ENCODE assay signal across 8 cellular contexts in genomic region chr17:59893617-59894100, GRCh38. TPM values are rescaled to one million over a fixed set of nuclear protein-coding genes. Genes with fewer than 3 reads are reported as not detected.
DNase-seq lines count a peak whose midpoint lies in the region; ATAC-seq and TF ChIP-seq lines count a peak whose summit lies in the region.

No MANE protein-coding gene starts in this region.

- no peaks in the 10 kb centered on the region for H3K27me3 Mint-ChIP-seq in activated naive CD8-positive, alpha-beta T cell treated with anti-CD3 and anti-CD28 coated beads for 36 hours

- POLR2A ChIA-PET in A673 (lab: Charles Lee; ENCODE audit: low non-redundant PET) = interaction anchor here (0.6 kb wide), 1 partner anchor 274 kb away, joined by 3 read pairs; the partner anchor contains the start of gene CLTC

- no peaks in the 10 kb centered on the region for H3K27me3 ChIP-seq in A673 (replicated peaks; ENCODE audit: insufficient read depth, low read depth, low read length, poor library complexity)
- H3K27me3 ChIP-seq in hepatocyte = no peaks in the 10 kb centered on the region

- H3K4me1 Mint-ChIP-seq in activated naive CD8-positive, alpha-beta T cell treated with anti-CD3 and anti-CD28 coated beads for 36 hours = peaks cover 41% of the 10 kb centered on the region

- no peaks in the 10 kb centered on the region for H3K9me3 Mint-ChIP-seq in activated naive CD8-positive, alpha-beta T cell treated with anti-CD3 and anti-CD28 coated beads for 36 hours

- 4% methylated on average over 15 of the region's 16 CpGs for WGBS in hepatocyte (ENCODE audit: low lambda C conversion rate, missing lambda C conversion rate)

- peak overlapping the region; percentile 95 for H3K4me2 ChIP-seq in hepatocyte

- peaks cover 14% of the 10 kb centered on the region for H3K36me3 Mint-ChIP-seq in activated naive CD8-positive, alpha-beta T cell treated with anti-CD3 and anti-CD28 coated beads for 36 hours

- TF ChIP-seq CTCF in A673 (conservative IDR thresholded peaks at IDR 0.05; ENCODE audit: low read depth, low read length) = no peak
- no peak for TF ChIP-seq CTCF in hepatocyte (IDR thresholded peaks at IDR 0.05; ENCODE audit: poor library complexity)

- no TSS peak for BruUV-seq in A673 (replicated peaks; lab: Mats Ljungman, UMichigan)

- peak overlapping the region; percentile 82 for H3K4me3 ChIP-seq in A673 (ENCODE audit: low read depth, low read length, poor library complexity, severe bottlenecking)
- H3K4me3 ChIP-seq in hepatocyte = peak overlapping the region; percentile 21
- peak overlapping the region; percentile 97 for H3K4me3 ChIP-seq in skeletal muscle cell (ENCODE audit: low read depth, low read length)

- H3K4me3 Mint-ChIP-seq in activated naive CD8-positive, alpha-beta T cell treated with anti-CD3 and anti-CD28 coated beads for 36 hours = peak overlapping the region; percentile 100

- DNase-seq in A673 (ENCODE audit: low spot score) (peak; percentile 52), LHCN-M2 (ENCODE audit: low read depth) (peak; percentile 59), hepatocyte (ENCODE audit: low spot score) (peak; percentile 57), skeletal muscle cell (ENCODE audit: low read depth) (peak; percentile 5)
- DNase-seq in activated naive CD8-positive, alpha-beta T cell treated with anti-CD3 and anti-CD28 coated beads for 36 hours = no peak

- intact Hi-C loops in A673 (cut with micrococcal nuclease; ENCODE audit: unreplicated experiment) = no loop called here

- no peaks in the 10 kb centered on the region for H3K9me2 ChIP-seq in hepatocyte (replicated peaks; ENCODE audit: insufficient read depth)

- H3K9me3 ChIP-seq in A673 (ENCODE audit: low read depth, low read length, poor library complexity, severe bottlenecking) (no peaks in the 10 kb centered on the region), ES-I3 (ENCODE audit: control insufficient read depth, insufficient read depth, low read length) (no peaks in the 10 kb centered on the region), hepatocyte (ENCODE audit: low read depth) (no peaks in the 10 kb centered on the region)

- H3K36me3 ChIP-seq in A673 (ENCODE audit: insufficient read depth, low read length, poor library complexity, severe bottlenecking) = peaks cover 3% of the 10 kb centered on the region
- H3K36me3 ChIP-seq in ES-I3 (ENCODE audit: insufficient read depth, low read length) = no peaks in the 10 kb centered on the region
- H3K36me3 ChIP-seq in hepatocyte (replicated peaks; ENCODE audit: insufficient read depth, low read depth) = no peaks in the 10 kb centered on the region

- peak overlapping the region; percentile 64 for H2AFZ ChIP-seq in hepatocyte

- H3K4me1 ChIP-seq in A673 (ENCODE audit: insufficient read depth, low read length, poor library complexity, severe bottlenecking) (peaks cover 6% of the 10 kb centered on the region), ES-I3 (ENCODE audit: insufficient read depth, low read length) (peaks cover 9% of the 10 kb centered on the region; the same call in 1 of the 2 replicates), hepatocyte (ENCODE audit: insufficient read depth) (peaks cover 15% of the 10 kb centered on the region)

- H3K27ac ChIP-seq in A673 (ENCODE audit: low read depth, low read length, poor library complexity, severe bottlenecking) = peak overlapping the region; percentile 86
- peak overlapping the region; percentile 77 for H3K27ac ChIP-seq in hepatocyte

- no peak for ATAC-seq in GM21737 (IDR thresholded peaks at IDR 0.05; ENCODE audit: unreplicated experiment)
- ATAC-seq in HG03045 (IDR thresholded peaks at IDR 0.05; ENCODE audit: unreplicated experiment) = no peak

- H3K9ac ChIP-seq in ES-I3 (ENCODE audit: low read depth, low read length) = peak overlapping the region; percentile 93

- H3K27ac Mint-ChIP-seq in activated naive CD8-positive, alpha-beta T cell treated with anti-CD3 and anti-CD28 coated beads for 36 hours = peak overlapping the region; percentile 99

- H3K79me2 ChIP-seq in hepatocyte = peaks cover 76% of the 10 kb centered on the region

- CTCF ChIA-PET in A673 (lab: Charles Lee) = no interaction called here

- peaks cover 20% of the 10 kb centered on the region for H4K20me1 ChIP-seq in hepatocyte (ENCODE audit: insufficient read depth, poor library complexity, severe bottlenecking)

RNA-seq across cellular contexts. Expression of gene RPS6KB1, which starts 0.7 kb away (rescaled TPM):
- total RNA-seq in A673 (2021) = 56.4 and 56.5 TPM in 2 replicates
- total RNA-seq in LHCN-M2 (2014; rRNA removed) = 21.4 and 30.7 TPM in 2 replicates
- polyA plus RNA-seq in LHCN-M2 (2012) = 5.9 TPM
- total RNA-seq in activated naive CD8-positive, alpha-beta T cell treated with anti-CD3 and anti-CD28 coated beads for 36 hours = 10 to 100 TPM; 47.9 to 61.6 TPM
- 17.2 and 22.4 TPM in 2 replicates for total RNA-seq in hepatocyte
- polyA plus RNA-seq in hepatocyte = 21.9 and 27.9 TPM in 2 replicates

RNA-seq across cellular contexts. Expression of gene TUBD1, which starts 0.9 kb away (rescaled TPM):
- total RNA-seq in A673 (2021) (16.1 and 23.3 TPM in 2 replicates), LHCN-M2 (2014; rRNA removed) (1.3 and 4.8 TPM in 2 replicates), hepatocyte (8.6 and 11.8 TPM in 2 replicates)
- 1.6 TPM for polyA plus RNA-seq in LHCN-M2 (2012)
- total RNA-seq in activated naive CD8-positive, alpha-beta T cell treated with anti-CD3 and anti-CD28 coated beads for 36 hours = 1 to 10 TPM; 7.6 to 7.8 TPM
- 8.7 and 12.0 TPM in 2 replicates for polyA plus RNA-seq in hepatocyte

Comparison
In these comparisons a context has a peak if more than half of its experiments do, and no peak if none do; other contexts are left out.
1. H3K4me3 ChIP-seq: peak in every context shown above with its lines; median percentile 97 in skeletal muscle cell; 82 in A673; 21 in hepatocyte.